1 cellular context compared by ENCODE assay signal in the genomic region with DNA sequence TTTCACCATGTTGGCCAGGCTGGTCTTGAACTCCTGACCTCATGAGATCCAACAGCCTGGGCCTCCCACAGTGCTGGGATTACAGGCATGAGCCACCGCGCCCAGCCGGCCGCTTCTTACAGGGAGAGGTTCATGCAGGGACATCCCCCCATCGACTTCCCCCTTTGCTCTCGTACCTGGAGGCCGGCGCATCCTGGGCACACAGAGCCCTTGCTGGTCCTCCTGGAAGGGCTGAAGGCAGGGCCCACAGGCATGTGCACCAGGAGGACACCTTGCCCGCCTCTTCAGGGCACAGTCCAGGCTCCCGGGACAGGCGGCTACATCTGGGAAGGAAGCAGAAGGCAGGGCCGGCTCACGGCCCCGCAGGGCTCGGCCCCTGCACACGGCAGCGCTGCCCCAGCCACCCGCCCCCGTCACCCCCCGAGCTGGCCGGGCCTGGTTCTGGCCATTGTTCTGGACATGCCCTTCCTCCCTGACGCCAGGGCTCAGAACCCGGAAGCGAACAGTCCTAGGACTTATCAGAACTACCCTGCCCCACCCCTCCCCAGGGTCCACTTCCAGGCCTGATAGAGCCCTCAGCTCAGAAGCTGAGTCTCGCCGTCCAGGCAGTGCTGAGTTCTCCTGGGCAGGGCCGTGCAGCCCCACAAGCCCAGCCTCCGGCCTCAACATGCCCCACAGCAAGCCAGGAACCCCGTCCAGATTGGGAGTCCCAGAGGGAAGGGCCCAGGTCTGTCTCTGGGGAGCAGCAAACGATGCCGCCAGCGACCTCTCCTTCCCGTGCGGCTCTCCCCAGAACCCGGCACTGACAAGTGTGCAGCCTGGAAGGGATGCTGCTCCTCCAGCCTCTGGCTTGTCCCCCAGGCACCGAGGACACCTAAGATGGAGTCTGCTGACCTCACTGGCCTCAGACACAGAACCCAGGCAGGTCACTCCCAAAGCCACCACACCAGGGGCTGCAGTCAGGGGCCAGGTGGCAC.
A peak's percentile ranks its signal among the peaks of the same experiment; 100 is the strongest.
TF ChIP-seq lines count a peak whose summit lies in the region.

No MANE protein-coding gene starts in this region.

TF ChIP-seq in K562, 482 proteins besides CTCF, POLR2A, EP300 and RAD21:
- TF ChIP-seq ELF1 (tag; IDR thresholded peaks at IDR 0.05) (peak; percentile 59; the same call in 1 of the 2 replicates), ZBTB8A (IDR thresholded peaks at IDR 0.05; ENCODE audit: partially characterized antibody) (no peak), NFYB (IDR thresholded peaks at IDR 0.05; ENCODE audit: extremely low read depth, insufficient read length) (no peak)
- TF ChIP-seq, protein P1, sequence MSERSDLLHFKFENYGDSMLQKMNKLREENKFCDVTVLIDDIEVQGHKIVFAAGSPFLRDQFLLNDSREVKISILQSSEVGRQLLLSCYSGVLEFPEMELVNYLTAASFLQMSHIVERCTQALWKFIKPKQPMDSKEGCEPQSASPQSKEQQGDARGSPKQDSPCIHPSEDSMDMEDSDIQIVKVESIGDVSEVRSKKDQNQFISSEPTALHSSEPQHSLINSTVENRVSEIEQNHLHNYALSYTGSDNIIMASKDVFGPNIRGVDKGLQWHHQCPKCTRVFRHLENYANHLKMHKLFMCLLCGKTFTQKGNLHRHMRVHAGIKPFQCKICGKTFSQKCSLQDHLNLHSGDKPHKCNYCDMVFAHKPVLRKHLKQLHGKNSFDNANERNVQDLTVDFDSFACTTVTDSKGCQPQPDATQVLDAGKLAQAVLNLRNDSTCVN (CRISPR knock-in tag; IDR thresholded peaks at IDR 0.05): no peak
